ENCODE assay signal across 17 cellular contexts in genomic region chr14:28768549-28768870, GRCh38. TPM values are rescaled to one million over a fixed set of nuclear protein-coding genes. Genes with fewer than 3 reads are reported as not detected.
A peak's percentile ranks its signal among the peaks of the same experiment; 100 is the strongest.
DNase-seq lines count a peak whose midpoint lies in the region; ATAC-seq and TF ChIP-seq lines count a peak whose summit lies in the region.
"Had no signal": no experiment of that assay in that cellular context is flagged by ENCODE, and none has a peak within 500 bp of the region (broad histone marks: within the 10 kb centered on the region; RNA-seq: fewer than 3 reads in every experiment).

No MANE protein-coding gene starts in this region.

- H3K4me1 Mint-ChIP-seq in natural killer cell, result peaks cover 5 to 8% of the 10 kb centered on the region in 2 donors
- H3K4me1 Mint-ChIP-seq in natural killer cell treated with Interleukin-12 subunit alpha and Interleukin-12 subunit beta and Interleukin-15 and Interleukin-18, amount 100 ng/mL, for 72 hours (ENCODE audit: low read depth in 2 of 2), result peaks cover 0 to 15% of the 10 kb centered on the region in 2 donors
- H3K4me1 Mint-ChIP-seq in type B pancreatic cell (ENCODE audit: unreplicated experiment), result no peaks in the 10 kb centered on the region
- peaks cover 14% of the 10 kb centered on the region for H3K4me1 Mint-ChIP-seq in stimulated activated effector memory CD8-positive, alpha-beta T cell treated with anti-CD3 and anti-CD28 coated beads, Interleukin-12 subunit alpha, Interleukin-12 subunit beta, amount 100 ng/mL, for 72 hours

- TF ChIP-seq CTCF in natural killer cell (IDR thresholded peaks at IDR 0.05), result no peak
- no peak for TF ChIP-seq CTCF in astrocyte of the spinal cord (IDR thresholded peaks at IDR 0.05; ENCODE audit: low read depth, low read length)
- TF ChIP-seq CTCF in type B pancreatic cell (conservative IDR thresholded peaks at IDR 0.05), result no peak
- no peak for TF ChIP-seq CTCF in ascending aorta (IDR thresholded peaks at IDR 0.05)

- H3K27ac ChIP-seq in iPS-20b (ENCODE audit: low read length), result no peak overlapping the region
- H3K27ac ChIP-seq in ascending aorta, result no peak overlapping the region

- H3K27me3 Mint-ChIP-seq in natural killer cell (ENCODE audit: low read depth in 2 of 2) (peaks cover 52 to 69% of the 10 kb centered on the region in 2 donors), type B pancreatic cell (peaks cover 90% of the 10 kb centered on the region)
- peaks cover 48 to 60% of the 10 kb centered on the region in 2 donors for H3K27me3 Mint-ChIP-seq in natural killer cell treated with Interleukin-12 subunit alpha and Interleukin-12 subunit beta and Interleukin-15 and Interleukin-18, amount 100 ng/mL, for 72 hours

- H3K4me1 ChIP-seq in iPS-20b (ENCODE audit: insufficient read depth, low read length) (no peaks in the 10 kb centered on the region), ascending aorta (peaks cover 6 to 8% of the 10 kb centered on the region in 2 donors)

- H3K9me3 Mint-ChIP-seq in natural killer cell (peaks cover 9 to 10% of the 10 kb centered on the region in 2 donors), type B pancreatic cell (no peaks in the 10 kb centered on the region)
- H3K9me3 Mint-ChIP-seq in natural killer cell treated with Interleukin-12 subunit alpha and Interleukin-12 subunit beta and Interleukin-15 and Interleukin-18, amount 100 ng/mL, for 72 hours, result peaks cover 12% of the 10 kb centered on the region
- peaks cover 16% of the 10 kb centered on the region for H3K9me3 Mint-ChIP-seq in stimulated activated effector memory CD8-positive, alpha-beta T cell treated with anti-CD3 and anti-CD28 coated beads, Interleukin-12 subunit alpha, Interleukin-12 subunit beta, amount 100 ng/mL, for 72 hours

- H3K9ac ChIP-seq in iPS-20b (ENCODE audit: low read depth, low read length), result no peak overlapping the region

- peak overlapping the region; percentile 52 for H3K4me3 Mint-ChIP-seq in natural killer cell
- no peak overlapping the region for H3K4me3 Mint-ChIP-seq in natural killer cell treated with Interleukin-12 subunit alpha and Interleukin-12 subunit beta and Interleukin-15 and Interleukin-18, amount 100 ng/mL, for 72 hours
- H3K4me3 Mint-ChIP-seq in type B pancreatic cell, result peak overlapping the region; percentile 54
- no peak overlapping the region for H3K4me3 Mint-ChIP-seq in stimulated activated effector memory CD8-positive, alpha-beta T cell treated with anti-CD3 and anti-CD28 coated beads, Interleukin-12 subunit alpha, Interleukin-12 subunit beta, amount 100 ng/mL, for 72 hours

- H3K9me3 ChIP-seq in iPS-20b (ENCODE audit: insufficient read depth, low read depth, low read length) (no peaks in the 10 kb centered on the region), ascending aorta (no peaks in the 10 kb centered on the region)

- intact Hi-C loops in natural killer cell (cut with micrococcal nuclease), result no loop called here
- intact Hi-C loops in ascending aorta (cut with DNase I), result no loop called here

- no peak for DNase-seq in natural killer cell
- DNase-seq in natural killer cell treated with Interleukin-12 subunit alpha and Interleukin-12 subunit beta and Interleukin-15 and Interleukin-18, amount 100 ng/mL, for 72 hours (ENCODE audit: low spot score), result no peak
- no peak for DNase-seq in astrocyte of the spinal cord (ENCODE audit: low read depth, low spot score)
- DNase-seq in type B pancreatic cell (ENCODE audit: extremely low spot score, unreplicated experiment), result no peak
- no peak for DNase-seq in SKM-1 treated with dmso at 0.1 percent for 144 hours (lab: John Stamatoyannopoulos, UW; ENCODE audit: unreplicated experiment)
- no peak for DNase-seq in ascending aorta (ENCODE audit: low spot score in 2 of 2)
- no peak for DNase-seq in stimulated activated effector memory CD8-positive, alpha-beta T cell treated with anti-CD3 and anti-CD28 coated beads, Interleukin-12 subunit alpha, Interleukin-12 subunit beta, amount 100 ng/mL, for 72 hours (ENCODE audit: low spot score in 2 of 2)
- DNase-seq: activated CD8-positive, alpha-beta memory T cell treated with anti-CD3 and anti-CD28 coated beads, Interleukin-2, amount 50 U/mL, for 4 hours; amniotic stem cell; kidney glomerular epithelial cell; NCI-H1930; SHP77; stimulated activated naive CD4-positive, alpha-beta T cell treated with Interleukin-2 at 50 U/mL for 16 hours had no signal

- no peak overlapping the region for H3K27ac Mint-ChIP-seq in natural killer cell
- H3K27ac Mint-ChIP-seq in natural killer cell treated with Interleukin-12 subunit alpha and Interleukin-12 subunit beta and Interleukin-15 and Interleukin-18, amount 100 ng/mL, for 72 hours, result no peak overlapping the region
- H3K27ac Mint-ChIP-seq in type B pancreatic cell, result peak overlapping the region; percentile 34
- no peak overlapping the region for H3K27ac Mint-ChIP-seq in stimulated activated effector memory CD8-positive, alpha-beta T cell treated with anti-CD3 and anti-CD28 coated beads, Interleukin-12 subunit alpha, Interleukin-12 subunit beta, amount 100 ng/mL, for 72 hours

- H3K27me3 ChIP-seq in iPS-20b (ENCODE audit: insufficient read depth, low read length) (peaks cover 89% of the 10 kb centered on the region), ascending aorta (peaks cover 37% of the 10 kb centered on the region)

- ATAC-seq in natural killer cell, result no peak
- ATAC-seq in natural killer cell treated with Interleukin-12 subunit alpha and Interleukin-12 subunit beta and Interleukin-15 and Interleukin-18, amount 100 ng/mL, for 72 hours, result no peak
- ATAC-seq in stimulated activated effector memory CD8-positive, alpha-beta T cell treated with anti-CD3 and anti-CD28 coated beads, Interleukin-12 subunit alpha, Interleukin-12 subunit beta, amount 100 ng/mL, for 72 hours, result no peak
- ATAC-seq: sciatic nerve had no signal

- peaks cover 42% of the 10 kb centered on the region for H3K36me3 Mint-ChIP-seq in natural killer cell
- peaks cover 25% of the 10 kb centered on the region for H3K36me3 Mint-ChIP-seq in natural killer cell treated with Interleukin-12 subunit alpha and Interleukin-12 subunit beta and Interleukin-15 and Interleukin-18, amount 100 ng/mL, for 72 hours
- no peaks in the 10 kb centered on the region for H3K36me3 Mint-ChIP-seq in type B pancreatic cell
- peaks cover 11% of the 10 kb centered on the region for H3K36me3 Mint-ChIP-seq in stimulated activated effector memory CD8-positive, alpha-beta T cell treated with anti-CD3 and anti-CD28 coated beads, Interleukin-12 subunit alpha, Interleukin-12 subunit beta, amount 100 ng/mL, for 72 hours

- peak overlapping the region; percentile 44 for H3K4me3 ChIP-seq in astrocyte of the spinal cord (ENCODE audit: low read depth, low read length)
- H3K4me3 ChIP-seq in iPS-20b (ENCODE audit: low read length), result peak overlapping the region; percentile 62; the same call in 1 of the 2 replicates
- no peak overlapping the region for H3K4me3 ChIP-seq in ascending aorta

- H3K36me3 ChIP-seq in iPS-20b (ENCODE audit: insufficient read depth, low read depth, low read length) (no peaks in the 10 kb centered on the region), ascending aorta (no peaks in the 10 kb centered on the region)

- in situ Hi-C loops in astrocyte of the spinal cord (cut with HindIII; ENCODE audit: low sequenced_read_pairs), result no loop called here

RNA-seq across cellular contexts. Expression of gene FOXG1, which starts 1.9 kb away (rescaled TPM):
- total RNA-seq in natural killer cell (not detected), type B pancreatic cell (ENCODE audit: low replicate concordance) (0.10 and 1.7 TPM in 2 replicates), ascending aorta (not detected)
- not detected for total RNA-seq in natural killer cell treated with Interleukin-12 subunit alpha and Interleukin-12 subunit beta and Interleukin-15 and Interleukin-18, amount 100 ng/mL, for 72 hours
- total RNA-seq: dermis microvascular lymphatic vessel endothelial cell, fibroblast of villous mesenchyme had no signal

Comparison
In these comparisons a context has a peak if more than half of its experiments do, and no peak if none do; other contexts are left out.
1. H3K4me3 Mint-ChIP-seq: peak in natural killer cell (single experiment) and type B pancreatic cell (single experiment); none in natural killer cell treated with Interleukin-12 subunit alpha and Interleukin-12 subunit beta and Interleukin-15 and Interleukin-18, amount 100 ng/mL, for 72 hours (single experiment) and stimulated activated effector memory CD8-positive, alpha-beta T cell treated with anti-CD3 and anti-CD28 coated beads, Interleukin-12 subunit alpha, Interleukin-12 subunit beta, amount 100 ng/mL, for 72 hours (single experiment).
2. H3K4me3 ChIP-seq: peak in astrocyte of the spinal cord (single experiment) and iPS-20b (single experiment); none in ascending aorta (0 of 2).